22 cellular contexts compared by ENCODE assay signal in genomic region chr22:22079404-22080148, GRCh38.
"Had no signal": no experiment of that assay in that cellular context is flagged by ENCODE, and none has a peak within 500 bp of the region (broad histone marks: within the 10 kb centered on the region; RNA-seq: fewer than 3 reads in every experiment).

No MANE protein-coding gene starts in this region.

- FAIRE-seq: endothelial cell of umbilical vein, frontal cortex, pancreas had no signal

- H3K9me3 ChIP-seq: mucosa of descending colon, pancreas, right lobe of liver, testis, transverse colon had no signal

- H3K4me1 Mint-ChIP-seq: endodermal cell; neural progenitor cell; stimulated activated naive CD8-positive, alpha-beta T cell treated with anti-CD3 and anti-CD28 coated beads, Interleukin-15, amount 100 ng/mL, for 72 hours had no signal

- H3K27me3 ChIP-seq: pancreas, right lobe of liver, testis had no signal

- H3K36me3 Mint-ChIP-seq: natural killer cell treated with Interleukin-12 subunit alpha and Interleukin-12 subunit beta and Interleukin-15 and Interleukin-18, amount 100 ng/mL, for 72 hours; neural progenitor cell; stimulated activated naive B cell treated with anti-CD40 and anti-IgM and Interleukin-4, amounts not matched to agents 10 μg/mL and 1 μg/mL and 100 μg/mL, for 72 hours had no signal

- H3K4me3 Mint-ChIP-seq: endodermal cell; natural killer cell treated with Interleukin-12 subunit alpha and Interleukin-12 subunit beta and Interleukin-15 and Interleukin-18, amount 100 ng/mL, for 72 hours; neural progenitor cell; stimulated activated naive B cell treated with anti-CD40 and anti-IgM and Interleukin-4, amounts not matched to agents 10 μg/mL and 1 μg/mL and 100 μg/mL, for 72 hours; stimulated activated naive CD8-positive, alpha-beta T cell treated with anti-CD3 and anti-CD28 coated beads, Interleukin-15, amount 100 ng/mL, for 72 hours had no signal

- H3K27me3 Mint-ChIP-seq: stimulated activated naive B cell treated with anti-CD40 and anti-IgM and Interleukin-4, amounts not matched to agents 10 μg/mL and 1 μg/mL and 100 μg/mL, for 72 hours had no signal

- H3K27ac ChIP-seq: coronary artery, neural progenitor cell, pancreas, right lobe of liver, testis, transverse colon had no signal

- H3K36me3 ChIP-seq: neural progenitor cell, pancreas, right lobe of liver, transverse colon had no signal

- H3K27ac Mint-ChIP-seq: endodermal cell; natural killer cell treated with Interleukin-12 subunit alpha and Interleukin-12 subunit beta and Interleukin-15 and Interleukin-18, amount 100 ng/mL, for 72 hours; neural progenitor cell; progenitor cell of endocrine pancreas; stimulated activated naive CD8-positive, alpha-beta T cell treated with anti-CD3 and anti-CD28 coated beads, Interleukin-15, amount 100 ng/mL, for 72 hours had no signal

- H3K9me3 Mint-ChIP-seq: endodermal cell; natural killer cell treated with Interleukin-12 subunit alpha and Interleukin-12 subunit beta and Interleukin-15 and Interleukin-18, amount 100 ng/mL, for 72 hours; neural progenitor cell; stimulated activated naive B cell treated with anti-CD40 and anti-IgM and Interleukin-4, amounts not matched to agents 10 μg/mL and 1 μg/mL and 100 μg/mL, for 72 hours; stimulated activated naive CD8-positive, alpha-beta T cell treated with anti-CD3 and anti-CD28 coated beads, Interleukin-15, amount 100 ng/mL, for 72 hours had no signal

- DNase-seq: effector CD4-positive, alpha-beta T cell; endodermal cell; erythroblast; islet precursor cell; mammary epithelial cell; mucosa of descending colon; nucleus accumbens; pancreas; right lobe of liver; stimulated activated CD4-positive, alpha-beta T cell treated with anti-CD3 and anti-CD28 coated beads, Interleukin-2, amount 100 ng/mL, for 24 hours; stimulated activated CD4-positive, alpha-beta T cell treated with anti-CD3 and anti-CD28 coated beads, Interleukin-4, amount 100 ng/mL, for 4 hours; stimulated activated naive B cell treated with anti-CD40 and anti-IgM and Interleukin-4, amounts not matched to agents 10 μg/mL and 1 μg/mL and 100 μg/mL, for 72 hours; stimulated activated naive CD8-positive, alpha-beta T cell treated with anti-CD3 and anti-CD28 coated beads, Interleukin-15, amount 100 ng/mL, for 72 hours; testis; transverse colon had no signal

- ATAC-seq: left lobe of liver; mucosa of descending colon; natural killer cell treated with Interleukin-12 subunit alpha and Interleukin-12 subunit beta and Interleukin-15 and Interleukin-18, amount 100 ng/mL, for 72 hours; pancreas; right lobe of liver; stimulated activated naive CD8-positive, alpha-beta T cell treated with anti-CD3 and anti-CD28 coated beads, Interleukin-15, amount 100 ng/mL, for 72 hours had no signal

- H3K4me1 ChIP-seq: neural progenitor cell, pancreas, testis, transverse colon had no signal

- H3K4me3 ChIP-seq: coronary artery, mucosa of descending colon, neural progenitor cell, pancreas, right lobe of liver, testis, transverse colon had no signal
